ENCODE assay signal across 8 cellular contexts in the genomic region with DNA sequence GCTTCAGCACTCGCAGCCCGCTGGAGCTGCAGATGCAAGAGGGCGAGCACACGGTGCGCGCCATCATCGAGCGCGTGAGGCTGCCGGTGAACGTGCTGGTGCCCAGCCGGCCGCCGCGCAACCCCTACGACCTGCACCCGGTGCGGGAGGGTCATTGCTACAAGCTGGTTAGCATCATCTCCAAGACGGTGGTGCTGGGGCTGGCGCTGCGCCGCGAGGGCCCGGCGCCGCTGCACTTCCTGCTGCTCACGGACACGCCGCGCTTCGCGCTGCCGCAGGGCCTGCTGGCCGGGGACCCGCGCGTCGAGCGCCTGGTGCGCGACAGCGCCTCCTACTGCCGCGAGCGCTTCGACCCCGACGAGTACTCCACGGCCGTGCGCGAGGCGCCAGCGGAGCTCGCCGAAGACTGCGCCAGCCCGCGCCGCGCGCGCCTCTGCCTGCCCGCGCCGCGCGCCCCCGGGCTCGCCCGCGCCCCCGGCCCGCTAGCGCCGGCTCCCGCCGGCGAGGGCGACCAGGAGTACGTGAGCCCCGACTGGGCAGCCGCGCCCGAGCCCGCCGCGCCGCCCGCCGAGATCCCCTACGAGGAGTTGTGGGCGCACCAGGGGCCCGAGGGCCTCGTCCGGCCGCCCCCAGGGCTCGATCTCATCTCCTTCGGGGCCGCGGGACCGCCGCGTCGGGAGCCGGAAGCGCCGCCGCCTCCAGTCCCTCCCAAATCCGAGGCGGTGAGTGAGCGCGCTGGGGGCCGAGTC. TPM values are rescaled to one million over a fixed set of nuclear protein-coding genes. Genes with fewer than 3 reads are reported as not detected.
DNase-seq lines count a peak whose midpoint lies in the region; ATAC-seq and TF ChIP-seq lines count a peak whose summit lies in the region.

No MANE protein-coding gene starts in this region.

- H3K4me1 ChIP-seq in CD8-positive, alpha-beta T cell (ENCODE audit: insufficient read depth, low read length) = peaks cover 9% of the 10 kb centered on the region

- peak overlapping the region; percentile 76 for H3K4me3 ChIP-seq in CD8-positive, alpha-beta T cell (ENCODE audit: low read depth, low read length)
- H3K4me3 ChIP-seq in Jurkat, Clone E6-1 (ENCODE audit: low read length) = peak overlapping the region; percentile 22
- H3K4me3 ChIP-seq in MG63 = no peak overlapping the region

- H3K9me3 Mint-ChIP-seq in CD8-positive, alpha-beta T cell = no peaks in the 10 kb centered on the region

- H3K27me3 Mint-ChIP-seq in CD8-positive, alpha-beta T cell (ENCODE audit: low read depth) = peaks cover 11% of the 10 kb centered on the region

- no peaks in the 10 kb centered on the region for H3K36me3 Mint-ChIP-seq in CD8-positive, alpha-beta T cell

- peak overlapping the region; percentile 50 for H3K27ac ChIP-seq in CD8-positive, alpha-beta T cell (ENCODE audit: low read depth, low read length)

- H3K27ac Mint-ChIP-seq in CD8-positive, alpha-beta T cell = no peak overlapping the region

- no peaks in the 10 kb centered on the region for H3K27me3 ChIP-seq in CD8-positive, alpha-beta T cell (ENCODE audit: insufficient read depth, low read length)
- H3K27me3 ChIP-seq in MG63 = no peaks in the 10 kb centered on the region

- H3K4me1 Mint-ChIP-seq in CD8-positive, alpha-beta T cell (ENCODE audit: low read depth) = peaks cover 23% of the 10 kb centered on the region

- DNase-seq in CD8-positive, alpha-beta T cell = peak; percentile 76 to 91 (median 82)
- DNase-seq in Jurkat, Clone E6-1 (ENCODE audit: low read depth, low spot score) = peak; percentile 59
- DNase-seq in activated CD4-positive, alpha-beta T cell treated with anti-CD3 and anti-CD28 coated beads, Interleukin-2, amount 50 U/mL, for 4 hours = peak; percentile 79 to 82
- peak; percentile 63 for DNase-seq in effector CD8-positive, alpha-beta T cell (lab: John Stamatoyannopoulos, UW)
- peak; percentile 21 for DNase-seq in midbrain (lab: John Stamatoyannopoulos, UW)
- peak; percentile 73 to 74 for DNase-seq in stimulated activated CD8-positive, alpha-beta memory T cell treated with anti-CD3 and anti-CD28 coated beads, Interleukin-2, amount 100 ng/mL, for 48 hours (ENCODE audit: low read depth in 2 of 2)
- no peak for DNase-seq in MG63

- peak; percentile 70 for TF ChIP-seq CTCF in CD8-positive, alpha-beta T cell (IDR thresholded peaks at IDR 0.05)

- POLR2A ChIA-PET in CD8-positive, alpha-beta T cell (lab: Charles Lee) = interaction anchor here (0.8 to 2.4 kb wide), 11 partner anchors 8 to 823 kb away, joined by 3 to 10 read pairs (median 7); a partner anchor contains a TSS

- H3K9me3 ChIP-seq in CD8-positive, alpha-beta T cell (ENCODE audit: low read length) = no peaks in the 10 kb centered on the region
- no peaks in the 10 kb centered on the region for H3K9me3 ChIP-seq in MG63

- intact Hi-C loops in CD8-positive, alpha-beta T cell (cut with DNase I, micrococcal nuclease) = loop anchor here (1.0 to 10.0 kb wide), 6 partner anchors 60 to 512 kb away; a partner anchor contains a TSS

- CTCF ChIA-PET in CD8-positive, alpha-beta T cell (lab: Charles Lee) = interaction anchor here (0.6 to 3.3 kb wide), 17 partner anchors 8 to 333 kb away, joined by 3 to 21 read pairs (median 4); a partner anchor contains a TSS

- no peaks in the 10 kb centered on the region for H3K36me3 ChIP-seq in CD8-positive, alpha-beta T cell (ENCODE audit: insufficient read depth, low read length)
- H3K36me3 ChIP-seq in MG63 = no peaks in the 10 kb centered on the region

- peak overlapping the region; percentile 88 for H3K4me3 Mint-ChIP-seq in CD8-positive, alpha-beta T cell

- ATAC-seq in CD8-positive, alpha-beta T cell = peak; percentile 98
- peak; percentile 85 for ATAC-seq in GM19468 (IDR thresholded peaks at IDR 0.05; ENCODE audit: extremely low read depth, unreplicated experiment)

RNA-seq across cellular contexts. Expression of a gene that starts 11.8 kb away (rescaled TPM):
- total RNA-seq in CD8-positive, alpha-beta T cell = 1 to 10 TPM; 2.5 to 4.8 TPM
- polyA plus RNA-seq in Jurkat, Clone E6-1 (2012; ENCODE audit: insufficient read depth, insufficient read length) = 10.2 TPM
- total RNA-seq in MG63 (2014; rRNA removed; shearing (Covaris generic); ENCODE audit: low replicate concordance) = 0.20 and 0.33 TPM in 2 replicates

RNA-seq across cellular contexts. Expression of a gene that starts 59.7 kb away (rescaled TPM):
- 10 to 100 TPM; 66.8 to 69.4 TPM for total RNA-seq in CD8-positive, alpha-beta T cell
- polyA plus RNA-seq in Jurkat, Clone E6-1 (2012; ENCODE audit: insufficient read depth, insufficient read length) = 138 TPM
- 141 and 162 TPM in 2 replicates for total RNA-seq in MG63 (2014; rRNA removed; shearing (Covaris generic); ENCODE audit: low replicate concordance)
